21 cellular contexts compared by ENCODE assay signal in genomic region chr6:16956371-16956770, GRCh38.
A peak's percentile ranks its signal among the peaks of the same experiment; 100 is the strongest.
DNase-seq lines count a peak whose midpoint lies in the region; ATAC-seq, FAIRE-seq and TF ChIP-seq lines count a peak whose summit lies in the region.
"Had no signal": no experiment of that assay in that cellular context is flagged by ENCODE, and none has a peak within 500 bp of the region (broad histone marks: within the 10 kb centered on the region; RNA-seq: fewer than 3 reads in every experiment).

No MANE protein-coding gene starts in this region.

- no peak overlapping the region for H3K4me3 Mint-ChIP-seq in CD8-positive, alpha-beta T cell
- H3K4me3 Mint-ChIP-seq in astrocyte (ENCODE audit: unreplicated experiment) (no peak overlapping the region), Calu3 (ENCODE audit: low read depth, unreplicated experiment) (no peak overlapping the region)
- H3K4me3 Mint-ChIP-seq in naive thymus-derived CD4-positive, alpha-beta T cell, result no peak overlapping the region
- H3K4me3 Mint-ChIP-seq: IgD-negative memory B cell had no signal

- CTCF ChIA-PET in CD8-positive, alpha-beta T cell (lab: Charles Lee), result interaction anchor here (2.2 kb wide), 1 partner anchor 10 kb away, joined by 6 read pairs; no protein-coding TSS in a partner anchor
- CTCF ChIA-PET in naive thymus-derived CD4-positive, alpha-beta T cell (lab: Charles Lee), result no interaction called here
- CTCF ChIA-PET in Calu3 (lab: Charles Lee), result no interaction called here

- H3K36me3 ChIP-seq in CD8-positive, alpha-beta T cell (ENCODE audit: insufficient read depth, low read length), result no peaks in the 10 kb centered on the region
- H3K36me3 ChIP-seq in astrocyte (ENCODE audit: insufficient read depth, low read length) (no peaks in the 10 kb centered on the region), prostate gland (no peaks in the 10 kb centered on the region), body of pancreas (replicated peaks in 1 of 2; ENCODE audit: insufficient read depth in 1 of 2, low read depth in 2 of 2) (no peaks in the 10 kb centered on the region)
- H3K36me3 ChIP-seq in naive thymus-derived CD4-positive, alpha-beta T cell (ENCODE audit: control insufficient read depth in 2 of 3, insufficient read depth in 3 of 3, low read length in 3 of 3), result no peaks in the 10 kb centered on the region
- H3K36me3 ChIP-seq: cardiac muscle cell, esophagus muscularis mucosa had no signal

- no peak overlapping the region for H3K27ac ChIP-seq in CD8-positive, alpha-beta T cell (ENCODE audit: low read depth, low read length)
- H3K27ac ChIP-seq in astrocyte (ENCODE audit: low read depth, low read length) (no peak overlapping the region), prostate gland (no peak overlapping the region), body of pancreas (no peak overlapping the region)
- H3K27ac ChIP-seq in naive thymus-derived CD4-positive, alpha-beta T cell (ENCODE audit: low read depth, low read length), result no peak overlapping the region
- H3K27ac ChIP-seq: cardiac muscle cell, esophagus muscularis mucosa, HL-60, testis had no signal

- peak; percentile 94 for ATAC-seq in CD8-positive, alpha-beta T cell
- ATAC-seq in naive thymus-derived CD4-positive, alpha-beta T cell, result peak; percentile 74
- ATAC-seq in body of pancreas, result no peak

- peak in 1 of 7 experiments; percentile 28 for DNase-seq in CD8-positive, alpha-beta T cell
- peak; percentile 34 for DNase-seq in M059J (ENCODE audit: low read depth)
- peak; percentile 13 for DNase-seq in astrocyte (ENCODE audit: low read depth)
- peak in 3 of 9 donors; percentile 8 to 16 (median 12) for DNase-seq in naive thymus-derived CD4-positive, alpha-beta T cell
- DNase-seq in prostate gland (ENCODE audit: low spot score), result no peak
- no peak for DNase-seq in body of pancreas
- no peak for DNase-seq in Calu3
- DNase-seq: GF-D8; HCEC 1CT; hippocampal formation; NCI-H2029 treated with DMSO at 0.1 percent for 48 hours; NCI-H526; SIG-M5; stimulated activated CD8-positive, alpha-beta memory T cell treated with anti-CD3 and anti-CD28 coated beads, Interleukin-4, amount 100 ng/mL, for 48 hours; T1000; testis had no signal

- intact Hi-C loops in CD8-positive, alpha-beta T cell (cut with DNase I, micrococcal nuclease), result no loop called here
- intact Hi-C loops in naive thymus-derived CD4-positive, alpha-beta T cell (cut with micrococcal nuclease), result loop anchor here in 1 of 2 donors (10.0 kb wide), 1 partner anchor 102 kb away; no protein-coding TSS in a partner anchor
- intact Hi-C loops in prostate gland (cut with DNase I) (no loop called here), body of pancreas (cut with DNase I) (no loop called here), Calu3 (cut with micrococcal nuclease; ENCODE audit: unreplicated experiment) (no loop called here)

- no peaks in the 10 kb centered on the region for H3K27me3 ChIP-seq in CD8-positive, alpha-beta T cell (ENCODE audit: insufficient read depth, low read length)
- no peaks in the 10 kb centered on the region for H3K27me3 ChIP-seq in astrocyte (ENCODE audit: insufficient read depth, low read length)
- H3K27me3 ChIP-seq in naive thymus-derived CD4-positive, alpha-beta T cell (ENCODE audit: control insufficient read depth in 2 of 2, insufficient read depth in 2 of 2, low read length in 2 of 2), result no peaks in the 10 kb centered on the region
- no peaks in the 10 kb centered on the region for H3K27me3 ChIP-seq in prostate gland (replicated peaks; ENCODE audit: insufficient read depth)
- no peaks in the 10 kb centered on the region for H3K27me3 ChIP-seq in body of pancreas
- H3K27me3 ChIP-seq: cardiac muscle cell, esophagus muscularis mucosa, testis had no signal

- no peak for FAIRE-seq in astrocyte (lab: Jason Lieb, UNC)
- FAIRE-seq: keratinocyte had no signal

- no peak overlapping the region for H3K4me3 ChIP-seq in CD8-positive, alpha-beta T cell (ENCODE audit: low read depth, low read length)
- H3K4me3 ChIP-seq in astrocyte (ENCODE audit: insufficient read depth, low read depth, low read length), result no peak overlapping the region
- H3K4me3 ChIP-seq in naive thymus-derived CD4-positive, alpha-beta T cell (ENCODE audit: low read length), result no peak overlapping the region
- no peak overlapping the region for H3K4me3 ChIP-seq in prostate gland
- H3K4me3 ChIP-seq in body of pancreas, result no peak overlapping the region
- H3K4me3 ChIP-seq: cardiac muscle cell, esophagus muscularis mucosa, testis had no signal

- no peak overlapping the region for H2AFZ ChIP-seq in astrocyte (ENCODE audit: low read depth, low read length)

- no peaks in the 10 kb centered on the region for H3K36me3 Mint-ChIP-seq in CD8-positive, alpha-beta T cell
- H3K36me3 Mint-ChIP-seq in astrocyte (ENCODE audit: low read depth, unreplicated experiment), result no peaks in the 10 kb centered on the region
- no peaks in the 10 kb centered on the region for H3K36me3 Mint-ChIP-seq in naive thymus-derived CD4-positive, alpha-beta T cell
- no peaks in the 10 kb centered on the region for H3K36me3 Mint-ChIP-seq in Calu3 (ENCODE audit: insufficient read depth, unreplicated experiment)
- H3K36me3 Mint-ChIP-seq: IgD-negative memory B cell had no signal

- no peaks in the 10 kb centered on the region for H3K79me2 ChIP-seq in astrocyte (ENCODE audit: insufficient read depth, low read length)

- H3K9me3 ChIP-seq in CD8-positive, alpha-beta T cell (ENCODE audit: low read length), result no peaks in the 10 kb centered on the region
- no peaks in the 10 kb centered on the region for H3K9me3 ChIP-seq in astrocyte (ENCODE audit: insufficient read depth, low read depth, low read length)
- no peaks in the 10 kb centered on the region for H3K9me3 ChIP-seq in naive thymus-derived CD4-positive, alpha-beta T cell (ENCODE audit: control insufficient read depth in 2 of 3, low read length in 3 of 3)
- no peaks in the 10 kb centered on the region for H3K9me3 ChIP-seq in prostate gland
- H3K9me3 ChIP-seq in body of pancreas, result no peaks in the 10 kb centered on the region
- H3K9me3 ChIP-seq: esophagus muscularis mucosa, testis had no signal

- TF ChIP-seq POLR2A in prostate gland (IDR thresholded peaks at IDR 0.05) (no peak), body of pancreas (IDR thresholded peaks at IDR 0.05) (no peak)

- POLR2A ChIA-PET in CD8-positive, alpha-beta T cell (lab: Charles Lee), result no interaction called here
- POLR2A ChIA-PET in naive thymus-derived CD4-positive, alpha-beta T cell (lab: Charles Lee), result no interaction called here

- WGBS in prostate gland, result 68% methylated on average over 2 of the region's 2 CpGs
- WGBS in body of pancreas, 2 donors, result 68 to 77% methylated on average over 2 of the region's 2 CpGs

- no peaks in the 10 kb centered on the region for H4K20me1 ChIP-seq in astrocyte (ENCODE audit: insufficient read depth, low read length)

- no peak overlapping the region for H3K4me2 ChIP-seq in astrocyte (ENCODE audit: low read length)

- no peaks in the 10 kb centered on the region for H3K9me3 Mint-ChIP-seq in CD8-positive, alpha-beta T cell
- no peaks in the 10 kb centered on the region for H3K9me3 Mint-ChIP-seq in astrocyte (ENCODE audit: unreplicated experiment)
- peaks cover 0 to 6% (median 0%) of the 10 kb centered on the region in 11 donors for H3K9me3 Mint-ChIP-seq in naive thymus-derived CD4-positive, alpha-beta T cell
- H3K9me3 Mint-ChIP-seq in Calu3 (ENCODE audit: low read depth, unreplicated experiment), result no peaks in the 10 kb centered on the region

- peaks cover 9% of the 10 kb centered on the region for H3K4me1 Mint-ChIP-seq in CD8-positive, alpha-beta T cell (ENCODE audit: low read depth)
- H3K4me1 Mint-ChIP-seq in astrocyte (ENCODE audit: low read depth, unreplicated experiment) (peaks cover 4% of the 10 kb centered on the region), Calu3 (ENCODE audit: low read depth, unreplicated experiment) (no peaks in the 10 kb centered on the region)
- H3K4me1 Mint-ChIP-seq in naive thymus-derived CD4-positive, alpha-beta T cell, result peaks cover 0 to 12% (median 6%) of the 10 kb centered on the region in 7 donors
- H3K4me1 Mint-ChIP-seq: IgD-negative memory B cell had no signal

- no TSS peak for BruUV-seq in Calu3 (replicated peaks; lab: Mats Ljungman, UMichigan)

- no peaks in the 10 kb centered on the region for H3K4me1 ChIP-seq in CD8-positive, alpha-beta T cell (ENCODE audit: insufficient read depth, low read length)
- H3K4me1 ChIP-seq in astrocyte (ENCODE audit: insufficient read depth, low read length) (peaks cover 6% of the 10 kb centered on the region), prostate gland (replicated peaks) (no peaks in the 10 kb centered on the region), body of pancreas (no peaks in the 10 kb centered on the region)
- no peaks in the 10 kb centered on the region for H3K4me1 ChIP-seq in naive thymus-derived CD4-positive, alpha-beta T cell (ENCODE audit: control insufficient read depth in 2 of 2, insufficient read depth in 2 of 2, low read length in 2 of 2)
- H3K4me1 ChIP-seq: esophagus muscularis mucosa, testis had no signal

- peaks cover 2% of the 10 kb centered on the region for H3K27me3 Mint-ChIP-seq in CD8-positive, alpha-beta T cell (ENCODE audit: low read depth)
- H3K27me3 Mint-ChIP-seq in astrocyte (ENCODE audit: low read depth, unreplicated experiment), result peaks cover 2% of the 10 kb centered on the region
- peaks cover 9 to 22% (median 15%) of the 10 kb centered on the region in 5 donors for H3K27me3 Mint-ChIP-seq in naive thymus-derived CD4-positive, alpha-beta T cell
- no peaks in the 10 kb centered on the region for H3K27me3 Mint-ChIP-seq in Calu3 (ENCODE audit: unreplicated experiment)

- no peak overlapping the region for H3K9ac ChIP-seq in astrocyte (ENCODE audit: low read length)

- H3K27ac Mint-ChIP-seq in CD8-positive, alpha-beta T cell, result peak overlapping the region; percentile 53
- no peak overlapping the region for H3K27ac Mint-ChIP-seq in astrocyte (ENCODE audit: unreplicated experiment)
- peak overlapping the region in 3 of 9 donors; percentile 29 to 42 (median 36) for H3K27ac Mint-ChIP-seq in naive thymus-derived CD4-positive, alpha-beta T cell
- no peak overlapping the region for H3K27ac Mint-ChIP-seq in Calu3 (ENCODE audit: unreplicated experiment)

- TF ChIP-seq CTCF in CD8-positive, alpha-beta T cell (IDR thresholded peaks at IDR 0.05), result no peak
- TF ChIP-seq CTCF in astrocyte (IDR thresholded peaks at IDR 0.05; ENCODE audit: insufficient read depth, low read depth, low read length), result no peak
- TF ChIP-seq CTCF in prostate gland (IDR thresholded peaks at IDR 0.05), result no peak
- no peak for TF ChIP-seq CTCF in body of pancreas (IDR thresholded peaks at IDR 0.05)
- TF ChIP-seq CTCF in Calu3 (IDR thresholded peaks at IDR 0.05; ENCODE audit: unreplicated experiment), result no peak

Comparison
In these comparisons a context has a peak if more than half of its experiments do, and no peak if none do; other contexts are left out.
1. DNase-seq: peak in M059J (single experiment) and astrocyte (single experiment); none in prostate gland (single experiment), body of pancreas (0 of 4) and Calu3 (single experiment).